ENCODE assay signal across 11 cellular contexts in genomic region chr7:53131697-53132096, GRCh38.
"Had no signal": no experiment of that assay in that cellular context is flagged by ENCODE, and none has a peak within 500 bp of the region (broad histone marks: within the 10 kb centered on the region; RNA-seq: fewer than 3 reads in every experiment).

No MANE protein-coding gene starts in this region.

- H3K4me2 ChIP-seq: GM23338 had no signal

- H3K9me3 ChIP-seq: HAP-1 had no signal

- H3K27ac Mint-ChIP-seq: GM23338, H9, HFFc6 had no signal

- FAIRE-seq: H1, H54 had no signal

- H3K9ac ChIP-seq: GM23248 had no signal

- H3K4me1 ChIP-seq: HAP-1 had no signal

- H3K4me3 ChIP-seq: GM23248, GM23338, HAP-1 had no signal

- H3K4me1 Mint-ChIP-seq: GM23338, H9 had no signal

- H3K4me3 Mint-ChIP-seq: GM23338, H9, HFFc6 had no signal

- H2AFZ ChIP-seq: GM23248, GM23338 had no signal

- DNase-seq: GM23248, GOT3, H7, H9, HCEC 1CT, HFFc6 had no signal

- H3K36me3 ChIP-seq: HAP-1 had no signal

- H3K9me3 Mint-ChIP-seq: GM23338 had no signal

- ATAC-seq: GM23338, HCT116 had no signal

- H3K27ac ChIP-seq: GM23248 had no signal
